ENCODE assay signal across 5 cellular contexts in the genomic region with DNA sequence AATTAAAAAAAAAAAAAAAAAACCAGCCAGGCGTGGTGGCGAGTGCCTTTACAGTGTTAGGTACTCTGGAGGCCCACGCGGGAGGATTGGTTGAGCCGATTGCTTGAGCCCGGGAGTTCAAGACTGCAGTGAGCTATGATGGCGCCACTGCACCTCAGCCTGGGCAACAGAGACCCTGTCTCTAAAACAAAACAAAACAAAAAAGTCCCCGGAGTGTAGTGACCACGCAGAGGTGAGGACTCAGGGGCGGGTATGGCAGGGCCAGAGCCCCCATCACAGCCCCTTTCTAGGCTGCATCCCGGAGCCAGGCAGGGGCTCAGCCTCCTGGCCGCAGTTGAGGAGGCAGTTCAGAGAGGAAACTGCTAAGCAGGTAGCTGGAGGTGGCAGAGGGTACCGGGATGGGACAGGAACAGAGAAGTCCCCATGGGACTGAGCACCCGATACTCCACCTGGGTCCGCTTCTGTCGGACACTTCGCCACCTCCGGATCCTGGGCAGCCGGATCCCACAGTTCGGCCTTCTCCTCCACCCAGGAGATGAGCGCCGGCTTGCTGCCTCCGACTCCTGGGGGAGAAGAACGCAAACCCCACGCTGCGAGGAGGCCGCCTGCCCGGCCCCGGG. TPM values are rescaled to one million over a fixed set of nuclear protein-coding genes. Genes with fewer than 3 reads are reported as not detected.
DNase-seq lines count a peak whose midpoint lies in the region; ATAC-seq and TF ChIP-seq lines count a peak whose summit lies in the region.

No MANE protein-coding gene starts in this region.

- POLR2A ChIA-PET in OCI-LY7 (lab: Charles Lee), result interaction anchor here (0.6 to 4.6 kb wide), 7 partner anchors 24 to 104 kb away, joined by 3 to 54 read pairs (median 3); partner anchors contain the start of genes DCTPP1, ZNF689 and ZNF764

- H3K27ac ChIP-seq in OCI-LY7 (ENCODE audit: low read depth, low read length, poor library complexity, severe bottlenecking), result peak overlapping the region; percentile 82
- H3K27ac ChIP-seq in testis, result peak overlapping the region; percentile 94 to 95

- TF ChIP-seq CTCF in OCI-LY7 (conservative IDR thresholded peaks at IDR 0.05; ENCODE audit: low read length) (peak; percentile 44; the same call in 1 of the 2 replicates), glutamatergic neuron (IDR thresholded peaks at IDR 0.05; ENCODE audit: partially characterized antibody, unreplicated experiment) (no peak), testis (IDR thresholded peaks at IDR 0.05) (no peak)

- CTCF ChIA-PET in OCI-LY7 (lab: Charles Lee; ENCODE audit: unreplicated experiment), result interaction anchor here (0.7 kb wide), 1 partner anchor 95 kb away, joined by 4 read pairs; no protein-coding TSS in a partner anchor

- no peaks in the 10 kb centered on the region for H3K27me3 ChIP-seq in testis

- H3K79me2 ChIP-seq in OCI-LY7 (ENCODE audit: insufficient read depth, low read depth, low read length), result peaks cover 28% of the 10 kb centered on the region; the same call in 1 of the 2 replicates

- no peaks in the 10 kb centered on the region for H3K9me3 ChIP-seq in OCI-LY7 (ENCODE audit: low read length)
- H3K9me3 ChIP-seq in testis, result no peaks in the 10 kb centered on the region

- no TSS peak for BruUV-seq in OCI-LY7 (replicated peaks; lab: Mats Ljungman, UMichigan)

- no peaks in the 10 kb centered on the region for H4K20me1 ChIP-seq in OCI-LY7 (ENCODE audit: insufficient read depth, low read length)

- 6 to 10% methylated on average over 16 to 27 of the region's 29 CpGs for WGBS in testis, 2 donors

- no peaks in the 10 kb centered on the region for H3K9me2 ChIP-seq in OCI-LY7 (ENCODE audit: insufficient read depth, low read length)

- peak overlapping the region; percentile 75 for H3K4me3 ChIP-seq in OCI-LY7 (ENCODE audit: low read depth, low read length, poor library complexity, severe bottlenecking)
- H3K4me3 ChIP-seq in testis, result peak overlapping the region; percentile 77 to 97

- intact Hi-C loops in OCI-LY7 (cut with micrococcal nuclease; ENCODE audit: unreplicated experiment) (loop anchor here (2.0 kb wide), 1 partner anchor 61 kb away; the partner anchor contains the start of gene ITGAL), testis (cut with DNase I; ENCODE audit: low total_unique reads) (no loop called here)

- peak; percentile 3 for ATAC-seq in GM21717 (IDR thresholded peaks at IDR 0.05; ENCODE audit: unreplicated experiment)

- peak; percentile 45 for DNase-seq in OCI-LY7 (ENCODE audit: low spot score)
- DNase-seq in glutamatergic neuron, result peak; percentile 29
- no peak for DNase-seq in testis
- DNase-seq in COLO829 (ENCODE audit: low spot score), result no peak

- peaks cover 4% of the 10 kb centered on the region for H3K27me3 Mint-ChIP-seq in glutamatergic neuron (ENCODE audit: unreplicated experiment)

- H3K4me1 ChIP-seq in OCI-LY7 (ENCODE audit: insufficient read depth, low read length, poor library complexity, severe bottlenecking) (peaks cover 34% of the 10 kb centered on the region), testis (peaks cover 8% of the 10 kb centered on the region)

- peaks cover 12% of the 10 kb centered on the region for H3K9me3 Mint-ChIP-seq in glutamatergic neuron (ENCODE audit: unreplicated experiment)

- peaks cover 7% of the 10 kb centered on the region for H3K4me1 Mint-ChIP-seq in glutamatergic neuron (ENCODE audit: low read depth, unreplicated experiment)

- peak overlapping the region; percentile 89 for H3K4me2 ChIP-seq in OCI-LY7 (ENCODE audit: low read length)

- peak overlapping the region; percentile 87 for H3K4me3 Mint-ChIP-seq in glutamatergic neuron (ENCODE audit: unreplicated experiment)

- no peak for TF ChIP-seq POLR2A in testis (IDR thresholded peaks at IDR 0.05)

- peaks cover 21% of the 10 kb centered on the region for H3K36me3 ChIP-seq in OCI-LY7 (ENCODE audit: insufficient read depth, low read length)
- no peaks in the 10 kb centered on the region for H3K36me3 ChIP-seq in testis (ENCODE audit: low read depth, missing control alignments)

- H2AFZ ChIP-seq in OCI-LY7 (ENCODE audit: low read length), result peak overlapping the region; percentile 51

- peak overlapping the region; percentile 70 for H3K27ac Mint-ChIP-seq in glutamatergic neuron (ENCODE audit: unreplicated experiment)

- H3K36me3 Mint-ChIP-seq in glutamatergic neuron (ENCODE audit: unreplicated experiment), result no peaks in the 10 kb centered on the region

RNA-seq across cellular contexts. Expression of gene ZNF747, which starts 0.8 kb away (rescaled TPM):
- total RNA-seq in OCI-LY7 (2014; rRNA removed; shearing (Covaris generic)), result 15.7 and 22.2 TPM in 2 replicates
- total RNA-seq in OCI-LY7 (2022), result 17.2 and 20.8 TPM in 2 replicates
- total RNA-seq in glutamatergic neuron (ENCODE audit: unreplicated experiment), result 15.1 TPM
- total RNA-seq in testis, result 10 to 100 TPM; 18.7 to 23.3 TPM
- polyA plus RNA-seq in testis (ENCODE audit: insufficient read depth, low read depth, low replicate concordance), result 13.1 TPM

RNA-seq across cellular contexts. Expression of gene ZNF768, which starts 7.5 kb away (rescaled TPM):
- total RNA-seq in OCI-LY7 (2014; rRNA removed; shearing (Covaris generic)), result 43.4 and 63.7 TPM in 2 replicates
- total RNA-seq in OCI-LY7 (2022), result 38.3 and 42.9 TPM in 2 replicates
- 45.6 TPM for total RNA-seq in glutamatergic neuron (ENCODE audit: unreplicated experiment)
- total RNA-seq in testis, result 10 to 100 TPM; 52.2 to 64.3 TPM
- polyA plus RNA-seq in testis (ENCODE audit: insufficient read depth, low read depth, low replicate concordance), result 52.3 TPM

RNA-seq across cellular contexts. Expression of gene ZNF764, which starts 24.3 kb away (rescaled TPM):
- 10.5 and 14.6 TPM in 2 replicates for total RNA-seq in OCI-LY7 (2014; rRNA removed; shearing (Covaris generic))
- 12.8 and 13.8 TPM in 2 replicates for total RNA-seq in OCI-LY7 (2022)
- 39.0 TPM for total RNA-seq in glutamatergic neuron (ENCODE audit: unreplicated experiment)
- total RNA-seq in testis, result 10 to 100 TPM; 21.9 to 23.2 TPM
- polyA plus RNA-seq in testis (ENCODE audit: insufficient read depth, low read depth, low replicate concordance), result 11.3 TPM

RNA-seq across cellular contexts. Expression of gene ZNF688, which starts 37.7 kb away (rescaled TPM):
- total RNA-seq in OCI-LY7 (2014; rRNA removed; shearing (Covaris generic)), result 17.5 and 19.8 TPM in 2 replicates
- total RNA-seq in OCI-LY7 (2022) (15.0 and 15.3 TPM in 2 replicates), glutamatergic neuron (ENCODE audit: unreplicated experiment) (18.7 TPM), testis (10 to 100 TPM; 21.7 to 54.6 TPM)
- 38.5 TPM for polyA plus RNA-seq in testis (ENCODE audit: insufficient read depth, low read depth, low replicate concordance)

RNA-seq across cellular contexts. Expression of gene ZNF785, which starts 51.6 kb away (rescaled TPM):
- 6.8 and 9.3 TPM in 2 replicates for total RNA-seq in OCI-LY7 (2014; rRNA removed; shearing (Covaris generic))
- 4.1 and 4.6 TPM in 2 replicates for total RNA-seq in OCI-LY7 (2022)
- total RNA-seq in glutamatergic neuron (ENCODE audit: unreplicated experiment), result 58.4 TPM
- total RNA-seq in testis, result 10 to 100 TPM; 14.8 to 17.1 TPM
- polyA plus RNA-seq in testis (ENCODE audit: insufficient read depth, low read depth, low replicate concordance), result 5.9 TPM

Comparison
In these comparisons a context has a peak if more than half of its experiments do, and no peak if none do; other contexts are left out.
1. DNase-seq: peak in OCI-LY7 (single experiment) and glutamatergic neuron (single experiment); none in testis (single experiment) and COLO829 (single experiment).